ENCODE assay signal across 26 cellular contexts in the genomic region with DNA sequence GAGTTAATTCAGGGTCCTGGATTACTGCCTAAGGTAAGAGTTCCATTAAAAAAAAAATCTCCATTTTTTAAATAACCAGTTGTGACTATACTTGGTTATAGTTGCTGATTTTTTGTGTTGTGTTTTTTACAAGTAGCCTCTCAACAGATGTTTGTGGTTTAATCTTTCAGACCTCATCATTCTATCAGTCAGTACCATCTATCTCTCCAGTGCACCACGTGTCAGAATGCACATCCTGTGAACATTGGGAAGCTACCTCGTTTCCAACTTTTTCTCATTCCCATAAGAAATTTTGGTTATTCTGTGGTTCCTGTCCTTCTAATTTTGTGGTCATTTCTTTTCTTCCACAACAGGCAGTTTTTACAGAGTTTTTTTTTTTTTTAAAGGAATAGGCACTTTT. TPM values are rescaled to one million over a fixed set of nuclear protein-coding genes. Genes with fewer than 3 reads are reported as not detected.
DNase-seq lines count a peak whose midpoint lies in the region; ATAC-seq, FAIRE-seq and TF ChIP-seq lines count a peak whose summit lies in the region.
"Had no signal": no experiment of that assay in that cellular context is flagged by ENCODE, and none has a peak within 500 bp of the region (broad histone marks: within the 10 kb centered on the region; RNA-seq: fewer than 3 reads in every experiment).

No MANE protein-coding gene starts in this region.

- in situ Hi-C loops in GM12878 (cut with MboI) = no loop called here

- H3K4me1 ChIP-seq in GM12878 (ENCODE audit: control insufficient read depth, insufficient read depth, low read length) = peaks cover 13% of the 10 kb centered on the region

- H3K36me3 ChIP-seq in GM12878 (ENCODE audit: control insufficient read depth in 2 of 2, insufficient read depth in 2 of 2, low read length in 1 of 2) = no peaks in the 10 kb centered on the region
- H3K36me3 ChIP-seq: SJCRH30, tibial artery had no signal

- no peaks in the 10 kb centered on the region for H3K36me3 Mint-ChIP-seq in nephron (ENCODE audit: low read depth)
- H3K36me3 Mint-ChIP-seq: CD8-positive, alpha-beta T cell; stimulated activated memory B cell treated with anti-CD40 and anti-IgM and Interleukin-4, amounts not matched to agents 10 μg/mL and 1 μg/mL and 100 μg/mL, for 72 hours had no signal

- intact Hi-C loops in GM12878 (cut with micrococcal nuclease; ENCODE audit: unreplicated experiment) = no loop called here

- H3K79me2 ChIP-seq in GM12878 (ENCODE audit: control insufficient read depth, insufficient read depth, low read length) = no peaks in the 10 kb centered on the region; the same call in 1 of the 2 replicates

- H3K27ac ChIP-seq in GM12878 (ENCODE audit: control insufficient read depth, insufficient read depth) (no peak overlapping the region; the same call in 1 of the 2 replicates), RWPE1 (no peak overlapping the region)
- H3K27ac ChIP-seq: SJCRH30, tibial artery had no signal

- H3K9me3 ChIP-seq in GM12878 (replicated peaks; ENCODE audit: control insufficient read depth, insufficient read depth, low read length) = no peaks in the 10 kb centered on the region
- H3K9me3 ChIP-seq: SJCRH30, tibial artery had no signal

- POLR2A ChIA-PET in GM12878 (lab: Charles Lee) = interaction anchor here (0.6 to 1.0 kb wide), 3 partner anchors 29 to 185 kb away, joined by 3 to 4 read pairs (median 3); no protein-coding TSS in a partner anchor
- POLR2A ChIA-PET in RWPE1 (lab: Yijun Ruan, JAX; ENCODE audit: low non-redundant PET) = no interaction called here

- H3K27me3 Mint-ChIP-seq in nephron (ENCODE audit: low read depth) = no peaks in the 10 kb centered on the region
- H3K27me3 Mint-ChIP-seq: activated B cell treated with CpG ODN at 0.5 μM for 24 hours; activated CD4-positive, alpha-beta memory T cell treated with anti-CD3 and anti-CD28 coated beads, Interleukin-2, amount 10 ng/mL, durations not matched to agents 7 days and 5 days; central memory CD8-positive, alpha-beta T cell; naive thymus-derived CD4-positive, alpha-beta T cell; stimulated activated memory B cell treated with anti-CD40 and anti-IgM and Interleukin-4, amounts not matched to agents 10 μg/mL and 1 μg/mL and 100 μg/mL, for 72 hours had no signal

- no peaks in the 10 kb centered on the region for H4K20me1 ChIP-seq in GM12878 (ENCODE audit: control insufficient read depth, insufficient read depth)

- TF ChIP-seq EP300 in GM12878 (IDR thresholded peaks at IDR 0.05; ENCODE audit: borderline replicate concordance in 1 of 2, control insufficient read depth in 1 of 2, low read depth in 2 of 2, low read length in 2 of 2) = no peak

- SMC1A ChIA-PET in GM12878 (lab: Charles Lee; ENCODE audit: uncharacterized antibody, unreplicated experiment) = interaction anchor here (0.7 to 2.0 kb wide), 8 partner anchors 10 to 517 kb away, joined by 3 to 6 read pairs (median 4); no protein-coding TSS in a partner anchor

- H3K27ac Mint-ChIP-seq in nephron = peak overlapping the region in 2 of 3 experiments; percentile 38 to 68
- H3K27ac Mint-ChIP-seq: activated B cell treated with CpG ODN at 0.5 μM for 24 hours; activated CD4-positive, alpha-beta memory T cell treated with anti-CD3 and anti-CD28 coated beads, Interleukin-2, amount 10 ng/mL, durations not matched to agents 7 days and 5 days; CD8-positive, alpha-beta T cell had no signal

- no peak for TF ChIP-seq CTCF in GM12878 (IDR thresholded peaks at IDR 0.05 in 2 of 3, conservative IDR thresholded peaks at IDR 0.05 in 1 of 3; ENCODE audit: control insufficient read depth in 2 of 3, extremely low read depth in 1 of 3, insufficient read depth in 1 of 3, low read depth in 3 of 3, low read length in 3 of 3)
- TF ChIP-seq CTCF in nephron (IDR thresholded peaks at IDR 0.05; ENCODE audit: unreplicated experiment in 3 of 3) = no peak
- no peak for TF ChIP-seq CTCF in RWPE1 (conservative IDR thresholded peaks at IDR 0.05; ENCODE audit: low read depth)

- H3K9ac ChIP-seq in GM12878 (ENCODE audit: control insufficient read depth, insufficient read depth, low read length) = no peak overlapping the region

- no peak for TF ChIP-seq RAD21 in GM12878 (IDR thresholded peaks at IDR 0.05; ENCODE audit: insufficient read depth, low read depth, low read length)

- no peak overlapping the region for H2AFZ ChIP-seq in GM12878 (ENCODE audit: control insufficient read depth, low read depth, low read length)

- ATAC-seq in GM12878 (no peak), HG02852 (IDR thresholded peaks at IDR 0.05; ENCODE audit: unreplicated experiment) (no peak)
- ATAC-seq: CD8-positive, alpha-beta T cell; naive thymus-derived CD4-positive, alpha-beta T cell; PC-3; sciatic nerve; stimulated activated memory B cell treated with anti-CD40 and anti-IgM and Interleukin-4, amounts not matched to agents 10 μg/mL and 1 μg/mL and 100 μg/mL, for 72 hours had no signal

- no TSS peak for BruUV-seq in GM12878 (replicated peaks; lab: Mats Ljungman, UMichigan)

- H3K9me3 Mint-ChIP-seq in nephron = no peaks in the 10 kb centered on the region
- H3K9me3 Mint-ChIP-seq: activated B cell treated with CpG ODN at 0.5 μM for 24 hours; activated CD4-positive, alpha-beta memory T cell treated with anti-CD3 and anti-CD28 coated beads, Interleukin-2, amount 10 ng/mL, durations not matched to agents 7 days and 5 days; CD8-positive, alpha-beta T cell; central memory CD8-positive, alpha-beta T cell; stimulated activated memory B cell treated with anti-CD40 and anti-IgM and Interleukin-4, amounts not matched to agents 10 μg/mL and 1 μg/mL and 100 μg/mL, for 72 hours had no signal

- TF ChIP-seq POLR2A in GM12878 (IDR thresholded peaks at IDR 0.05; ENCODE audit: low read depth, low read length) = no peak

- peaks cover 75% of the 10 kb centered on the region for H3K4me1 Mint-ChIP-seq in nephron

- H3K4me3 ChIP-seq in GM12878 = no peak overlapping the region
- H3K4me3 ChIP-seq: SJCRH30, tibial artery had no signal

- FAIRE-seq in GM12878 (lab: Jason Lieb, UNC) = no peak
- FAIRE-seq: H1, HTR-8/SVneo had no signal

- H3K4me2 ChIP-seq in GM12878 (ENCODE audit: control insufficient read depth, insufficient read depth) = no peak overlapping the region

- CTCF ChIA-PET in GM12878 (lab: Yijun Ruan, JAX) = interaction anchor here (0.6 kb wide), 1 partner anchor 182 kb away, joined by 4 read pairs; no protein-coding TSS in a partner anchor
- CTCF ChIA-PET in RWPE1 (lab: Yijun Ruan, JAX) = interaction anchor here (0.6 kb wide), 1 partner anchor 10 kb away, joined by 3 read pairs; no protein-coding TSS in a partner anchor

- WGBS in GM12878 (ENCODE audit: insufficient coverage, insufficient replicate concordance, low lambda C conversion rate, missing lambda C conversion rate) = 0% methylated on average over 2 of the region's 2 CpGs

- H3K4me3 Mint-ChIP-seq in nephron = no peak overlapping the region
- H3K4me3 Mint-ChIP-seq: activated B cell treated with CpG ODN at 0.5 μM for 24 hours; activated CD4-positive, alpha-beta memory T cell treated with anti-CD3 and anti-CD28 coated beads, Interleukin-2, amount 10 ng/mL, durations not matched to agents 7 days and 5 days; CD8-positive, alpha-beta T cell; central memory CD8-positive, alpha-beta T cell; stimulated activated memory B cell treated with anti-CD40 and anti-IgM and Interleukin-4, amounts not matched to agents 10 μg/mL and 1 μg/mL and 100 μg/mL, for 72 hours had no signal

- RAD21 ChIA-PET in GM12878 (lab: Charles Lee; ENCODE audit: unreplicated experiment) = interaction anchor here (0.7 to 1.1 kb wide), 2 partner anchors 39 to 103 kb away, joined by 3 read pairs; no protein-coding TSS in a partner anchor

- no peaks in the 10 kb centered on the region for H3K27me3 ChIP-seq in GM12878 (replicated peaks in 1 of 2; ENCODE audit: control insufficient read depth in 2 of 2, insufficient read depth in 2 of 2, low read length in 1 of 2)
- H3K27me3 ChIP-seq: SJCRH30, tibial artery had no signal

- DNase-seq in DMS 273 (lab: John Stamatoyannopoulos, UW; ENCODE audit: unreplicated experiment) (peak; percentile 46), M059J (ENCODE audit: low read depth) (peak; percentile 51), GM12878 (ENCODE audit: low read depth, low spot score) (no peak), NCI-H187 treated with DMSO at 0.1 percent for 48 hours (lab: John Stamatoyannopoulos, UW) (no peak), RWPE1 (ENCODE audit: low spot score) (no peak), foreskin melanocyte (no peak)
- DNase-seq: activated B cell treated with CpG ODN at 0.5 μM for 24 hours; activated CD4-positive, alpha-beta memory T cell treated with anti-CD3 and anti-CD28 coated beads, Interleukin-2, amount 10 ng/mL, durations not matched to agents 7 days and 5 days; activated naive CD4-positive, alpha-beta T cell treated with Interleukin-2 at 50 U/mL for 16 hours; anterior cingulate cortex; CD8-positive, alpha-beta T cell; mesenchymal stem cell; naive thymus-derived CD4-positive, alpha-beta T cell; NCI-H1436 treated with DMSO at 0.1 percent for 48 hours; NCI-H748 treated with DMSO at 0.1 percent for 48 hours; PC-3; T-helper 9 cell; tibial artery had no signal

TF ChIP-seq in GM12878, 131 proteins besides CTCF, POLR2A, EP300 and RAD21:
- TF ChIP-seq HDAC2 (IDR thresholded peaks at IDR 0.05) (no peak), RUNX3 (IDR thresholded peaks at IDR 0.05; ENCODE audit: low read length) (peak; percentile 56)

RNA-seq across cellular contexts. Expression of gene WDFY2, which starts 39.2 kb away (rescaled TPM):
- total RNA-seq in M059J (2014; rRNA removed; shearing (Covaris generic)) = 1.5 and 3.1 TPM in 2 replicates
- total RNA-seq in GM12878 (2013; cell fraction: nucleolus; rRNA removed) = 47.7 and 50.4 TPM in 2 replicates
- total RNA-seq in GM12878 (2014; rRNA removed) (7.5 TPM in 2 replicates), GM12878 (2014; rRNA removed; fragmentation: Illumina TruSeq; extraction: Trizol) (8.5 and 8.9 TPM in 2 replicates), GM12878 (2021) (11.0 and 13.0 TPM in 2 replicates)
- polyA plus RNA-seq in GM12878 (2011; ENCODE audit: low read depth) = 2.3 TPM
- polyA plus RNA-seq in GM12878 (2011; rRNA removed) (4.6 and 6.5 TPM in 2 replicates), GM12878 (2014; fragmentation: Illumina TruSeq; extraction: Trizol) (7.8 and 9.9 TPM in 2 replicates), GM12878 (2014; fragmentation: Nextera tagmentation; extraction: Ambion mirVana) (1 to 10 TPM; 2.1 to 2.7 TPM), GM12878 (2014; rRNA removed) (10.0 and 13.5 TPM in 2 replicates), GM12878 (2016; fragmentation: Nextera tagmentation; extraction: Ambion mirVana) (10 to 100 TPM in 1 of 2 experiments, 1 to 10 TPM in 1; 8.5 to 10.4 TPM)
- 2.4 and 2.6 TPM in 2 replicates for polyA plus RNA-seq in GM12878 (2011; cell fraction: cytosol; rRNA removed)
- 10.0 and 10.8 TPM in 2 replicates for polyA plus RNA-seq in GM12878 (2011; cell fraction: nucleus; rRNA removed)
- polyA plus RNA-seq in GM12878 (2012) = 4.1 and 4.7 TPM in 2 replicates
- 7.4 and 8.7 TPM in 2 replicates for polyA minus RNA-seq in GM12878 (2011; rRNA and poly(A)+ RNA removed)
- polyA minus RNA-seq in GM12878 (2011; cell fraction: cytosol; rRNA and poly(A)+ RNA removed) = 1.2 and 1.9 TPM in 2 replicates
- 11.5 and 22.0 TPM in 2 replicates for polyA minus RNA-seq in GM12878 (2011; cell fraction: nucleus; rRNA and poly(A)+ RNA removed)

Comparison
In these comparisons a context has a peak if more than half of its experiments do, and no peak if none do; other contexts are left out.
1. DNase-seq: peak in DMS 273 (single experiment) and M059J (single experiment); none in GM12878 (single experiment), NCI-H187 treated with DMSO at 0.1 percent for 48 hours (single experiment), RWPE1 (single experiment) and foreskin melanocyte (single experiment).